17 cellular contexts compared by ENCODE assay signal in the genomic region with DNA sequence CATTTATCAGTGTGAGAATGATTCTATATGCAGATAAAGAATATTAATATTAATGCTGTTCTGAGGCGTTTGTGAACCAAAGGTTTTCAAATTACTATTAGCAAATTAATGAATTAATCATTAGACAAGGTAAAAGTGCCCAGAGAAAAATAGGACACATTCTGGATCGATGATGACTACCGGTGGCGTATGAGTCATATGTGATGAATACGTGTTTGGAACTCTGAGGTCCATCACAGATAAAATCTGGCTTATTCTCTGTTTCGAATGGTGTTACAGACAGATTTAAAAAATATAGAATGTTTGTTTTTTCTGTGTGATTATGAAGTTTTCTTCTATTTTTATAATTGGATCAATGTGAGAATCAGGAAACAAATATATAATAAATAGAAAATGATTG.
"Had no signal": no experiment of that assay in that cellular context is flagged by ENCODE, and none has a peak within 500 bp of the region (broad histone marks: within the 10 kb centered on the region; RNA-seq: fewer than 3 reads in every experiment).

No MANE protein-coding gene starts in this region.

- DNase-seq: activated CD4-positive, alpha-beta T cell treated with anti-CD3 and anti-CD28 coated beads for 4 hours; activated CD8-positive, alpha-beta T cell treated with anti-CD3 and anti-CD28 coated beads, Interleukin-2, amount 10 ng/mL, durations not matched to agents 7 days and 5 days; activated naive CD4-positive, alpha-beta T cell treated with anti-CD3 and anti-CD28 coated beads for 36 hours; head of caudate nucleus; mesenchymal stem cell; occipital lobe; stimulated activated CD4-positive, alpha-beta T cell treated with anti-CD3 and anti-CD28 coated beads, Interleukin-12 subunit alpha, Interleukin-12 subunit beta, amount 100 ng/mL, for 4 hours; stimulated activated CD4-positive, alpha-beta T cell treated with anti-CD3 and anti-CD28 coated beads, Interleukin-2, amount 100 ng/mL, for 48 hours; stimulated activated CD8-positive, alpha-beta memory T cell treated with anti-CD3 and anti-CD28 coated beads, Interleukin-4, amount 100 ng/mL, for 48 hours; stimulated activated naive CD8-positive, alpha-beta T cell treated with anti-CD3 and anti-CD28 coated beads, Interleukin-15, Interleukin-2, amounts not matched to agents 100 U/mL and 50 U/mL, for 24 hours had no signal

- H3K27ac Mint-ChIP-seq: activated CD8-positive, alpha-beta T cell treated with anti-CD3 and anti-CD28 coated beads, Interleukin-2, amount 10 ng/mL, durations not matched to agents 7 days and 5 days; activated naive CD4-positive, alpha-beta T cell treated with anti-CD3 and anti-CD28 coated beads for 36 hours; activated T-helper 1 cell treated with anti-CD3 and anti-CD28 coated beads, Interleukin-12 subunit alpha, Interleukin-12 subunit beta, Interleukin-2, Interleukin-4 antibody, amounts not matched to agents 30 ng/mL and 10 ng/mL and 1 ng/mL, durations not matched to agents 14 hours and 24 hours and 36 hours; dendritic cell treated with granulocyte-macrophage colony-stimulating factor and Interleukin-4, amounts not matched to agents 40 ng/mL and 50 ng/mL, for 4 days; nephron; type B pancreatic cell had no signal

- H3K4me1 Mint-ChIP-seq: nephron had no signal

- H3K4me3 Mint-ChIP-seq: activated CD8-positive, alpha-beta T cell treated with anti-CD3 and anti-CD28 coated beads, Interleukin-2, amount 10 ng/mL, durations not matched to agents 7 days and 5 days; activated naive CD4-positive, alpha-beta T cell treated with anti-CD3 and anti-CD28 coated beads for 36 hours; activated T-helper 1 cell treated with anti-CD3 and anti-CD28 coated beads, Interleukin-12 subunit alpha, Interleukin-12 subunit beta, Interleukin-2, Interleukin-4 antibody, amounts not matched to agents 30 ng/mL and 10 ng/mL and 1 ng/mL, durations not matched to agents 14 hours and 24 hours and 36 hours; dendritic cell treated with granulocyte-macrophage colony-stimulating factor and Interleukin-4, amounts not matched to agents 40 ng/mL and 50 ng/mL, for 4 days; nephron; type B pancreatic cell had no signal

- ATAC-seq: activated CD8-positive, alpha-beta T cell treated with anti-CD3 and anti-CD28 coated beads, Interleukin-2, amount 10 ng/mL, durations not matched to agents 7 days and 5 days; sciatic nerve; stimulated activated naive CD8-positive, alpha-beta T cell treated with anti-CD3 and anti-CD28 coated beads, Interleukin-15, Interleukin-2, amounts not matched to agents 100 U/mL and 50 U/mL, for 24 hours had no signal

- H3K9me3 ChIP-seq: prostate gland, suprapubic skin had no signal

- H3K4me3 ChIP-seq: prostate gland, suprapubic skin had no signal

- H3K36me3 ChIP-seq: prostate gland, suprapubic skin had no signal

- H3K27me3 ChIP-seq: suprapubic skin had no signal

- H3K36me3 Mint-ChIP-seq: type B pancreatic cell had no signal

- H3K4me1 ChIP-seq: prostate gland, suprapubic skin had no signal

- H3K9me3 Mint-ChIP-seq: activated naive CD4-positive, alpha-beta T cell treated with anti-CD3 and anti-CD28 coated beads for 36 hours; activated T-helper 1 cell treated with anti-CD3 and anti-CD28 coated beads, Interleukin-12 subunit alpha, Interleukin-12 subunit beta, Interleukin-2, Interleukin-4 antibody, amounts not matched to agents 30 ng/mL and 10 ng/mL and 1 ng/mL, durations not matched to agents 14 hours and 24 hours and 36 hours; dendritic cell treated with granulocyte-macrophage colony-stimulating factor and Interleukin-4, amounts not matched to agents 40 ng/mL and 50 ng/mL, for 4 days; nephron; type B pancreatic cell had no signal

- H3K27me3 Mint-ChIP-seq: dendritic cell treated with granulocyte-macrophage colony-stimulating factor and Interleukin-4, amounts not matched to agents 40 ng/mL and 50 ng/mL, for 4 days had no signal

- H3K27ac ChIP-seq: prostate gland, suprapubic skin had no signal
